In the genomic region with DNA sequence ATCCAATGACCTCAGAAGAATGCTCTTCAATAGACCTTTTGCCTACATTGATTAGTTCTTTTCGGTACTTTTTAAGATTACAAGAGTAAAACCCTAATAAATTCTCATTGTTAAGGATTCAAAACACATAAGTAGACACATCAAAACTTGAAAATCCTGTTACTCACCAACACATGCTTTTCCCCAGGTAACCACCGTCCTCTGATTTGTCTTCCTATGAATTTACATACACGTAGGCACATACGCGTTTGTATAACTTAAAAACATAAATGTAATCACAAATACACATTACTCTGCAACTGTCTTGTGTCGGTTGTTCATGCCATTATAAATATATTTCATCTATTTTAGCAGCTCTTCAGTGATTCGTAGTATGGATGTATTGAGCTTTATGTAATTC, we compare ENCODE assay signal across 1 cellular context.
TF ChIP-seq lines count a peak whose summit lies in the region.

No MANE protein-coding gene starts in this region.

TF ChIP-seq in K562, 482 proteins besides CTCF, POLR2A, EP300 and RAD21 (continued from another document):
- TF ChIP-seq TCFL5 (CRISPR knock-in tag; conservative IDR thresholded peaks at IDR 0.05), result no peak
- no peak for TF ChIP-seq MYBL2 (IDR thresholded peaks at IDR 0.05; ENCODE audit: low read depth)
- TF ChIP-seq MYBL2 (CRISPR knock-in tag; IDR thresholded peaks at IDR 0.05; ENCODE audit: borderline replicate concordance), result no peak
- TF ChIP-seq, protein P1, sequence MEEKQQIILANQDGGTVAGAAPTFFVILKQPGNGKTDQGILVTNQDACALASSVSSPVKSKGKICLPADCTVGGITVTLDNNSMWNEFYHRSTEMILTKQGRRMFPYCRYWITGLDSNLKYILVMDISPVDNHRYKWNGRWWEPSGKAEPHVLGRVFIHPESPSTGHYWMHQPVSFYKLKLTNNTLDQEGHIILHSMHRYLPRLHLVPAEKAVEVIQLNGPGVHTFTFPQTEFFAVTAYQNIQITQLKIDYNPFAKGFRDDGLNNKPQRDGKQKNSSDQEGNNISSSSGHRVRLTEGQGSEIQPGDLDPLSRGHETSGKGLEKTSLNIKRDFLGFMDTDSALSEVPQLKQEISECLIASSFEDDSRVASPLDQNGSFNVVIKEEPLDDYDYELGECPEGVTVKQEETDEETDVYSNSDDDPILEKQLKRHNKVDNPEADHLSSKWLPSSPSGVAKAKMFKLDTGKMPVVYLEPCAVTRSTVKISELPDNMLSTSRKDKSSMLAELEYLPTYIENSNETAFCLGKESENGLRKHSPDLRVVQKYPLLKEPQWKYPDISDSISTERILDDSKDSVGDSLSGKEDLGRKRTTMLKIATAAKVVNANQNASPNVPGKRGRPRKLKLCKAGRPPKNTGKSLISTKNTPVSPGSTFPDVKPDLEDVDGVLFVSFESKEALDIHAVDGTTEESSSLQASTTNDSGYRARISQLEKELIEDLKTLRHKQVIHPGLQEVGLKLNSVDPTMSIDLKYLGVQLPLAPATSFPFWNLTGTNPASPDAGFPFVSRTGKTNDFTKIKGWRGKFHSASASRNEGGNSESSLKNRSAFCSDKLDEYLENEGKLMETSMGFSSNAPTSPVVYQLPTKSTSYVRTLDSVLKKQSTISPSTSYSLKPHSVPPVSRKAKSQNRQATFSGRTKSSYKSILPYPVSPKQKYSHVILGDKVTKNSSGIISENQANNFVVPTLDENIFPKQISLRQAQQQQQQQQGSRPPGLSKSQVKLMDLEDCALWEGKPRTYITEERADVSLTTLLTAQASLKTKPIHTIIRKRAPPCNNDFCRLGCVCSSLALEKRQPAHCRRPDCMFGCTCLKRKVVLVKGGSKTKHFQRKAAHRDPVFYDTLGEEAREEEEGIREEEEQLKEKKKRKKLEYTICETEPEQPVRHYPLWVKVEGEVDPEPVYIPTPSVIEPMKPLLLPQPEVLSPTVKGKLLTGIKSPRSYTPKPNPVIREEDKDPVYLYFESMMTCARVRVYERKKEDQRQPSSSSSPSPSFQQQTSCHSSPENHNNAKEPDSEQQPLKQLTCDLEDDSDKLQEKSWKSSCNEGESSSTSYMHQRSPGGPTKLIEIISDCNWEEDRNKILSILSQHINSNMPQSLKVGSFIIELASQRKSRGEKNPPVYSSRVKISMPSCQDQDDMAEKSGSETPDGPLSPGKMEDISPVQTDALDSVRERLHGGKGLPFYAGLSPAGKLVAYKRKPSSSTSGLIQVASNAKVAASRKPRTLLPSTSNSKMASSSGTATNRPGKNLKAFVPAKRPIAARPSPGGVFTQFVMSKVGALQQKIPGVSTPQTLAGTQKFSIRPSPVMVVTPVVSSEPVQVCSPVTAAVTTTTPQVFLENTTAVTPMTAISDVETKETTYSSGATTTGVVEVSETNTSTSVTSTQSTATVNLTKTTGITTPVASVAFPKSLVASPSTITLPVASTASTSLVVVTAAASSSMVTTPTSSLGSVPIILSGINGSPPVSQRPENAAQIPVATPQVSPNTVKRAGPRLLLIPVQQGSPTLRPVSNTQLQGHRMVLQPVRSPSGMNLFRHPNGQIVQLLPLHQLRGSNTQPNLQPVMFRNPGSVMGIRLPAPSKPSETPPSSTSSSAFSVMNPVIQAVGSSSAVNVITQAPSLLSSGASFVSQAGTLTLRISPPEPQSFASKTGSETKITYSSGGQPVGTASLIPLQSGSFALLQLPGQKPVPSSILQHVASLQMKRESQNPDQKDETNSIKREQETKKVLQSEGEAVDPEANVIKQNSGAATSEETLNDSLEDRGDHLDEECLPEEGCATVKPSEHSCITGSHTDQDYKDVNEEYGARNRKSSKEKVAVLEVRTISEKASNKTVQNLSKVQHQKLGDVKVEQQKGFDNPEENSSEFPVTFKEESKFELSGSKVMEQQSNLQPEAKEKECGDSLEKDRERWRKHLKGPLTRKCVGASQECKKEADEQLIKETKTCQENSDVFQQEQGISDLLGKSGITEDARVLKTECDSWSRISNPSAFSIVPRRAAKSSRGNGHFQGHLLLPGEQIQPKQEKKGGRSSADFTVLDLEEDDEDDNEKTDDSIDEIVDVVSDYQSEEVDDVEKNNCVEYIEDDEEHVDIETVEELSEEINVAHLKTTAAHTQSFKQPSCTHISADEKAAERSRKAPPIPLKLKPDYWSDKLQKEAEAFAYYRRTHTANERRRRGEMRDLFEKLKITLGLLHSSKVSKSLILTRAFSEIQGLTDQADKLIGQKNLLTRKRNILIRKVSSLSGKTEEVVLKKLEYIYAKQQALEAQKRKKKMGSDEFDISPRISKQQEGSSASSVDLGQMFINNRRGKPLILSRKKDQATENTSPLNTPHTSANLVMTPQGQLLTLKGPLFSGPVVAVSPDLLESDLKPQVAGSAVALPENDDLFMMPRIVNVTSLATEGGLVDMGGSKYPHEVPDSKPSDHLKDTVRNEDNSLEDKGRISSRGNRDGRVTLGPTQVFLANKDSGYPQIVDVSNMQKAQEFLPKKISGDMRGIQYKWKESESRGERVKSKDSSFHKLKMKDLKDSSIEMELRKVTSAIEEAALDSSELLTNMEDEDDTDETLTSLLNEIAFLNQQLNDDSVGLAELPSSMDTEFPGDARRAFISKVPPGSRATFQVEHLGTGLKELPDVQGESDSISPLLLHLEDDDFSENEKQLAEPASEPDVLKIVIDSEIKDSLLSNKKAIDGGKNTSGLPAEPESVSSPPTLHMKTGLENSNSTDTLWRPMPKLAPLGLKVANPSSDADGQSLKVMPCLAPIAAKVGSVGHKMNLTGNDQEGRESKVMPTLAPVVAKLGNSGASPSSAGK (IDR thresholded peaks at IDR 0.05), result no peak
- TF ChIP-seq HNRNPUL1 (IDR thresholded peaks at IDR 0.05; ENCODE audit: low read length), result no peak
- TF ChIP-seq, protein P2, sequence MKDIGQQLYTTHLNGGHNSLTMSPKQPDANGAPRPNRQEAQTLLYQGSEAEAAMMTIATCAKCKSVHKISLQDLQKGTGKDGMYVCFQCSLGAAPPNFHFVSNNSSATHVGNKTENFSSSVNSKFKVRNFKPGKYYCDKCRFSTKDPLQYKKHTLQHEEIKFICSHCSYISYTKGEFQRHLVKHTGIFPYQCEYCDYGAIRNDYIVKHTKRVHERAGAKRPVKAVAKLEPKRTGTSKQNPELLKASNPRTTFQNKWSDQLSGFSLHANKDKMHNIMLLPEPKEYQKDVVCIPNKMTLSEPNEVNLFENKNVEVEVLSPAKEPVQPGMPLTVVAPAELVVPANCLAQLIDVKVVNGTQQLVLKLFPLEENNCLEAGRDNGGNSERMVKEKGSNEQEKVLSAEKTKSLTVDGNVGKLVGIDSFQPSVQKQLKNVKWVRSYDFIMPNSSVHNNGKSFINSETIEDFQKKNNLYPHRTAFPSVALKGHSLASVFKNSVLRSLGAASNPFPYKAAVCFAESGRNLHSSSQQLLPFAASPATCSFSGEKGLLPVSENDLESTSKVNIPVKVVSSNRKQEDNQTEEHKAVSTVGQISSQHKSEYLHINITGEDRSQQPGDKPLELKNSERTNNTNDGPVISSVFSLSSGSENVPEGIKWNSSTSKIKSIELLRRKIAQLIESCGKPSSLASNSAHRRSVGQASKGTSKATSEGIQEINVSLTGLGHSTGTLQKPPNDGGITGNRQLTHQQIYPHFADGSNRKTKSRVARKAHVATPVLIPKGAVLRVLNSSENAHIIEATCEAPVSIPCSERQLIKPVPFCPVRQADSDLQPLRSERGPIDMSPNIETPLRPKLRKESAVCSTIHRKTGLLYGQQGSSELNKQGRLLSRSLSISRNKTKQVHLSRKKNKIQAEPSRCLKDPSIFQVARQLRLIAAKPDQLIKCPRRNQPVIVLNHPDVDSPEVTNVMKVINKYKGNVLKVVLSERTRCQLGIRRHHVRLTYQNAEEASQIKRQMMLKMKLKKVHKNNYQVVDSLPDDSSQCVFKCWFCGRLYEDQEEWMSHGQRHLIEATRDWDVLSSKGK (CRISPR knock-in tag; IDR thresholded peaks at IDR 0.05), result no peak
- no peak for TF ChIP-seq CEBPG (CRISPR knock-in tag; IDR thresholded peaks at IDR 0.05)
- TF ChIP-seq CEBPG (tag; conservative IDR thresholded peaks at IDR 0.05 in 1 of 2, IDR thresholded peaks at IDR 0.05 in 1 of 2), result no peak
- TF ChIP-seq HSF4 (CRISPR knock-in tag; IDR thresholded peaks at IDR 0.05; ENCODE audit: borderline replicate concordance), result no peak
- no peak for TF ChIP-seq POLR2B (IDR thresholded peaks at IDR 0.05; ENCODE audit: low read depth, partially characterized antibody)
- TF ChIP-seq MYC (IDR thresholded peaks at IDR 0.05; ENCODE audit: low read depth, low read length), result no peak
- no peak for TF ChIP-seq MYC (CRISPR knock-in tag; IDR thresholded peaks at IDR 0.05; ENCODE audit: borderline replicate concordance, low read depth)
- no peak for TF ChIP-seq HMGN3 (IDR thresholded peaks at IDR 0.05; ENCODE audit: borderline replicate concordance, extremely low read depth, insufficient read length, low read depth, low read length)
- no peak for TF ChIP-seq ZNF253 (CRISPR knock-in tag; conservative IDR thresholded peaks at IDR 0.05)
- no peak for TF ChIP-seq CXXC5 (CRISPR knock-in tag; IDR thresholded peaks at IDR 0.05)
- TF ChIP-seq NFATC3 (IDR thresholded peaks at IDR 0.05), result no peak
- no peak for TF ChIP-seq THRAP3 (IDR thresholded peaks at IDR 0.05; ENCODE audit: borderline replicate concordance)
